Comparison of ENCODE assay signal across 16 cellular contexts in the genomic region with DNA sequence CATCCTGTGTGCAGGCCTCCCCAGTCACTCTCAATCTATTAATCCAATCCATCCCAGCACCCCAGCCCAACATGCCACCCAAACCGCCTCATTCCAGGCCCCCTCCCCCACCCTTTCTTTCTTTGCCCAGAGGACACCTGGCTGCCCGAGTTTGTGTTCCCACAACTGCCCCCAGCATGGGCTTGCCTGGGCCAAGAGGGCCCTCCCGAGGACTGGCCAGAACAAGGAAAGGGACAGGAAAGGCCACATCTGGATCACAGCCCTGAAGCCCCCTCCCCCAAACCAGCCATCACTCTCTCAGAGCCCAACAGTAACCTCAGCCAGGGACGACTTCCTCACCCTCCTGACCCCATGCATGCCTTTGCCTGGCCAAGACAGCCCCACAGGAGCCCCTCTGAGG. TPM values are rescaled to one million over a fixed set of nuclear protein-coding genes. Genes with fewer than 3 reads are reported as not detected.
DNase-seq lines count a peak whose midpoint lies in the region; ATAC-seq, FAIRE-seq and TF ChIP-seq lines count a peak whose summit lies in the region.
"Had no signal": no experiment of that assay in that cellular context is flagged by ENCODE, and none has a peak within 500 bp of the region (broad histone marks: within the 10 kb centered on the region; RNA-seq: fewer than 3 reads in every experiment).

No MANE protein-coding gene starts in this region.

- H2AK5ac ChIP-seq in H1 (ENCODE audit: low read depth, low read length): no peak overlapping the region

- peak overlapping the region; percentile 98 for H3K4me2 ChIP-seq in SK-N-SH
- H3K4me2 ChIP-seq in H1 (ENCODE audit: insufficient read depth in 1 of 2, low read depth in 2 of 2, low read length in 2 of 2): peak overlapping the region in 1 of 2 experiments; percentile 33; a peak in 1 of 4 replicates
- peak overlapping the region; percentile 60 for H3K4me2 ChIP-seq in neural progenitor cell

- H4K91ac ChIP-seq in H1 (replicated peaks; ENCODE audit: insufficient read length, low read length): no peak overlapping the region

- ATAC-seq in SK-N-SH treated with all-trans-retinoic acid at 6 μM for 48 hours: no peak
- ATAC-seq in upper lobe of right lung: no peak
- ATAC-seq in GM19463 (IDR thresholded peaks at IDR 0.05; ENCODE audit: unreplicated experiment): no peak
- ATAC-seq: activated T-cell treated with anti-CD3 and anti-CD28 coated beads, Interleukin-2, amount 50 U/mL, for 72 hours had no signal

- TF ChIP-seq CTCF in SK-N-SH (IDR thresholded peaks at IDR 0.05): no peak
- TF ChIP-seq CTCF in H1 (IDR thresholded peaks at IDR 0.05; ENCODE audit: control extremely low read depth in 1 of 3, insufficient read depth in 1 of 3, low read depth in 1 of 3, low read length in 3 of 3): no peak
- no peak for TF ChIP-seq CTCF in neural progenitor cell (IDR thresholded peaks at IDR 0.05)
- TF ChIP-seq CTCF in upper lobe of right lung (IDR thresholded peaks at IDR 0.05): no peak
- TF ChIP-seq CTCF in progenitor cell of endocrine pancreas (IDR thresholded peaks at IDR 0.05; ENCODE audit: unreplicated experiment): no peak

- 0 out of 2 replicates have a peak overlapping the region, but pooled peaks have one; percentile 34 for H2BK20ac ChIP-seq in H1 (ENCODE audit: low read length)

- H4K5ac ChIP-seq in H1 (ENCODE audit: insufficient read length, low read depth, low read length): no peak overlapping the region

- no peak for TF ChIP-seq POLR2A in H1 (IDR thresholded peaks at IDR 0.05; ENCODE audit: control extremely low read depth in 1 of 2, low read depth in 2 of 2, low read length in 2 of 2)

- H3K4me1 Mint-ChIP-seq in neural progenitor cell: peaks cover 54% of the 10 kb centered on the region
- peaks cover 3% of the 10 kb centered on the region for H3K4me1 Mint-ChIP-seq in progenitor cell of endocrine pancreas (ENCODE audit: low read depth)

- no peak overlapping the region for H2BK120ac ChIP-seq in H1 (replicated peaks; ENCODE audit: low read depth, low read length)

- TF ChIP-seq EP300 in SK-N-SH (IDR thresholded peaks at IDR 0.05; ENCODE audit: borderline replicate concordance in 1 of 2, low read depth in 1 of 2, low read length in 1 of 2): no peak
- TF ChIP-seq EP300 in H1 (IDR thresholded peaks at IDR 0.05; ENCODE audit: borderline replicate concordance in 1 of 2, low read depth in 2 of 2, low read length in 2 of 2): no peak

- peak overlapping the region; percentile 97; the same call in 1 of the 2 replicates for H2BK15ac ChIP-seq in H1 (ENCODE audit: low read length)

- no peaks in the 10 kb centered on the region for H3K79me1 ChIP-seq in H1 (ENCODE audit: low read depth, low read length)

- no peak overlapping the region for H3K23ac ChIP-seq in H1 (ENCODE audit: insufficient read length)

- no peak overlapping the region for H3K56ac ChIP-seq in H1 (replicated peaks; ENCODE audit: insufficient read length, low read depth, low read length)

- peak overlapping the region; percentile 48 for H3K18ac ChIP-seq in H1 (ENCODE audit: extremely low read depth, low read length)

- 0 out of 2 replicates have a peak, but pooled peaks have one; percentile 2 for TF ChIP-seq RAD21 in SK-N-SH (IDR thresholded peaks at IDR 0.05; ENCODE audit: low read length)
- no peak for TF ChIP-seq RAD21 in H1 (IDR thresholded peaks at IDR 0.05 in 1 of 2, conservative IDR thresholded peaks at IDR 0.05 in 1 of 2; ENCODE audit: low read depth in 2 of 2, low read length in 2 of 2)

- no peaks in the 10 kb centered on the region for H3K9me3 ChIP-seq in SK-N-SH
- no peaks in the 10 kb centered on the region for H3K9me3 ChIP-seq in H1 (ENCODE audit: insufficient read depth in 2 of 2, low read depth in 1 of 2, low read length in 1 of 2)
- H3K9me3 ChIP-seq in neural progenitor cell (ENCODE audit: low read depth): no peaks in the 10 kb centered on the region
- H3K9me3 ChIP-seq in upper lobe of right lung: no peaks in the 10 kb centered on the region

- no peak for FAIRE-seq in H1 (lab: Jason Lieb, UNC)

- H3K4me1 ChIP-seq in SK-N-SH (ENCODE audit: control insufficient read depth in 1 of 2, insufficient read depth in 2 of 2, low read depth in 1 of 2, low read length in 1 of 2) (peaks cover 54 to 65% of the 10 kb centered on the region in 2 experiments; a peak in 3 of 4 replicates), H1 (replicated peaks in 1 of 4; ENCODE audit: control insufficient read depth in 3 of 4, insufficient read depth in 4 of 4, low read length in 3 of 4) (peaks cover 0 to 26% (median 15%) of the 10 kb centered on the region in 4 experiments; a peak in 6 of 7 replicates), neural progenitor cell (peaks cover 22% of the 10 kb centered on the region), upper lobe of right lung (peaks cover 6% of the 10 kb centered on the region)

- H3K27ac Mint-ChIP-seq in neural progenitor cell (peak overlapping the region; percentile 83), progenitor cell of endocrine pancreas (no peak overlapping the region)
- H3K27ac Mint-ChIP-seq: activated T-cell treated with anti-CD3 and anti-CD28 coated beads, Interleukin-2, amount 50 U/mL, for 72 hours; stimulated activated naive CD8-positive, alpha-beta T cell treated with anti-CD3 and anti-CD28 coated beads, Interleukin-15, Interleukin-2, amounts not matched to agents 100 ng/mL and 50 ng/mL, for 24 hours; T-helper 1 cell treated with Interleukin-12 subunit alpha and Interleukin-12 subunit beta and Interleukin-4 antibody, amounts not matched to agents 30 μg/mL and 1 μg/mL, for 36 hours had no signal

- peak overlapping the region; percentile 69 for H3K4me3 Mint-ChIP-seq in neural progenitor cell
- no peak overlapping the region for H3K4me3 Mint-ChIP-seq in progenitor cell of endocrine pancreas (ENCODE audit: low read depth)
- H3K4me3 Mint-ChIP-seq: activated T-cell treated with anti-CD3 and anti-CD28 coated beads, Interleukin-2, amount 50 U/mL, for 72 hours; stimulated activated naive CD8-positive, alpha-beta T cell treated with anti-CD3 and anti-CD28 coated beads, Interleukin-15, Interleukin-2, amounts not matched to agents 100 ng/mL and 50 ng/mL, for 24 hours; T-helper 1 cell treated with Interleukin-12 subunit alpha and Interleukin-12 subunit beta and Interleukin-4 antibody, amounts not matched to agents 30 μg/mL and 1 μg/mL, for 36 hours had no signal

- H3F3A ChIP-seq in SK-N-SH (replicated peaks; ENCODE audit: insufficient read depth) (peaks cover 22% of the 10 kb centered on the region), neural progenitor cell (ENCODE audit: low read depth) (no peaks in the 10 kb centered on the region)

- H3K9ac ChIP-seq in SK-N-SH (peak overlapping the region; percentile 69), H1 (replicated peaks in 1 of 4; ENCODE audit: extremely low read depth in 1 of 4, low read depth in 3 of 4, low read length in 3 of 4) (no peak overlapping the region), neural progenitor cell (no peak overlapping the region)

- intact Hi-C loops in upper lobe of right lung (cut with DNase I): no loop called here

- H3K36me3 ChIP-seq in SK-N-SH (replicated peaks in 1 of 2; ENCODE audit: control insufficient read depth in 1 of 2, insufficient read depth in 2 of 2, low read length in 1 of 2): no peaks in the 10 kb centered on the region
- no peaks in the 10 kb centered on the region for H3K36me3 ChIP-seq in H1 (ENCODE audit: control insufficient read depth in 2 of 4, insufficient read depth in 4 of 4, low read length in 3 of 4)
- H3K36me3 ChIP-seq in neural progenitor cell: no peaks in the 10 kb centered on the region
- no peaks in the 10 kb centered on the region for H3K36me3 ChIP-seq in upper lobe of right lung

- H3K27me3 ChIP-seq in SK-N-SH (ENCODE audit: insufficient read depth) (no peaks in the 10 kb centered on the region), H1 (replicated peaks in 1 of 4; ENCODE audit: control insufficient read depth in 3 of 4, extremely low read depth in 1 of 4, insufficient read depth in 3 of 4, low read length in 3 of 4) (0 out of 7 replicates have a peak, but pooled peaks cover 0 to 2% (median 0%) of the 10 kb centered on the region in 4 experiments), neural progenitor cell (no peaks in the 10 kb centered on the region), upper lobe of right lung (no peaks in the 10 kb centered on the region)

- POLR2A ChIA-PET in SK-N-SH (lab: Yijun Ruan, JAX) (interaction anchor here (2.9 kb wide), 1 partner anchor 14 kb away, joined by 9 read pairs; no protein-coding TSS in a partner anchor), H1 (lab: Charles Lee; ENCODE audit: partially characterized antibody) (interaction anchor here (1.9 kb wide), 1 partner anchor 14 kb away, joined by 5 read pairs; no protein-coding TSS in a partner anchor)

- H2BK12ac ChIP-seq in H1 (ENCODE audit: low read depth, low read length): 0 out of 2 replicates have a peak overlapping the region, but pooled peaks have one; percentile 68

- peaks cover 90% of the 10 kb centered on the region for H3K79me2 ChIP-seq in SK-N-SH (ENCODE audit: insufficient read depth)
- H3K79me2 ChIP-seq in H1 (ENCODE audit: control insufficient read depth in 1 of 2, insufficient read depth in 2 of 2, low read length in 2 of 2): no peaks in the 10 kb centered on the region
- no peaks in the 10 kb centered on the region for H3K79me2 ChIP-seq in neural progenitor cell (ENCODE audit: low read depth)

- H3K9me3 Mint-ChIP-seq in neural progenitor cell: no peaks in the 10 kb centered on the region
- H3K9me3 Mint-ChIP-seq in progenitor cell of endocrine pancreas (ENCODE audit: low read depth): no peaks in the 10 kb centered on the region
- H3K9me3 Mint-ChIP-seq: activated T-cell treated with anti-CD3 and anti-CD28 coated beads, Interleukin-2, amount 50 U/mL, for 72 hours; stimulated activated naive CD8-positive, alpha-beta T cell treated with anti-CD3 and anti-CD28 coated beads, Interleukin-15, Interleukin-2, amounts not matched to agents 100 ng/mL and 50 ng/mL, for 24 hours; T-helper 1 cell treated with Interleukin-12 subunit alpha and Interleukin-12 subunit beta and Interleukin-4 antibody, amounts not matched to agents 30 μg/mL and 1 μg/mL, for 36 hours had no signal

- no peak overlapping the region for H3K14ac ChIP-seq in H1 (ENCODE audit: insufficient read length)

- 27% methylated on average over 3 of the region's 4 CpGs for WGBS in SK-N-SH (ENCODE audit: low lambda C conversion rate)
- 64% methylated on average over 4 of the region's 4 CpGs; no CpG with 5 or more reads in 1 of the 2 experiments for WGBS in H1 (ENCODE audit: extremely low coverage in 1 of 2, insufficient coverage in 1 of 2, insufficient read length in 1 of 2, insufficient replicate concordance in 2 of 2, low coverage in 1 of 2, low lambda C conversion rate in 2 of 2, missing lambda C conversion rate in 1 of 2), 2 experiments

- H3K23me2 ChIP-seq in H1 (ENCODE audit: low read depth, low read length): no peaks in the 10 kb centered on the region; the same call in 1 of the 2 replicates

- H2AFZ ChIP-seq in SK-N-SH (ENCODE audit: low read depth) (no peak overlapping the region), H1 (ENCODE audit: low read length) (no peak overlapping the region), neural progenitor cell (replicated peaks) (peak overlapping the region; percentile 34)

- peaks cover 6% of the 10 kb centered on the region for H3K27me3 Mint-ChIP-seq in neural progenitor cell (ENCODE audit: insufficient read depth, low read depth)
- peaks cover 38% of the 10 kb centered on the region for H3K27me3 Mint-ChIP-seq in progenitor cell of endocrine pancreas

- H3K9me2 ChIP-seq in SK-N-SH: no peaks in the 10 kb centered on the region

- H3K36me3 Mint-ChIP-seq in neural progenitor cell (no peaks in the 10 kb centered on the region), progenitor cell of endocrine pancreas (ENCODE audit: insufficient read depth) (no peaks in the 10 kb centered on the region)

- no peak overlapping the region; the same call in 1 of the 2 replicates for H4K8ac ChIP-seq in H1 (ENCODE audit: extremely low read depth, insufficient read depth, low read length)

- H4K20me1 ChIP-seq in SK-N-SH (ENCODE audit: insufficient read depth): peaks cover 35% of the 10 kb centered on the region
- no peaks in the 10 kb centered on the region for H4K20me1 ChIP-seq in H1 (replicated peaks in 1 of 2; ENCODE audit: control insufficient read depth in 1 of 2, insufficient read depth in 2 of 2, low read length in 2 of 2)
- no peaks in the 10 kb centered on the region for H4K20me1 ChIP-seq in neural progenitor cell (ENCODE audit: low read depth)

- CTCF ChIA-PET in SK-N-SH (lab: Yijun Ruan, JAX) (interaction anchor here (1.0 to 30.4 kb wide), 7 partner anchors 8 to 208 kb away, joined by 3 to 666 read pairs (median 9); no protein-coding TSS in a partner anchor), H1 (lab: Charles Lee; ENCODE audit: partially characterized antibody) (interaction anchor here (1.0 to 22.4 kb wide), 9 partner anchors 10 to 216 kb away, joined by 4 to 480 read pairs (median 7); no protein-coding TSS in a partner anchor)

- H3K4me3 ChIP-seq in SK-N-SH (ENCODE audit: low read depth in 2 of 2, low read length in 1 of 2) (peak overlapping the region; percentile 48 to 69), H1 (ENCODE audit: extremely low read depth in 1 of 4, insufficient read depth in 2 of 4, low read depth in 3 of 4, low read length in 4 of 4) (no peak overlapping the region), neural progenitor cell (no peak overlapping the region), upper lobe of right lung (peak overlapping the region; percentile 35)

- no peak overlapping the region for H3K4ac ChIP-seq in H1 (replicated peaks; ENCODE audit: insufficient read length, low read depth, low read length)

- H3K27ac ChIP-seq in SK-N-SH (ENCODE audit: low read depth in 2 of 2, low read length in 1 of 2) (peak overlapping the region; percentile 86 to 98; a peak in 2 of 4 replicates), H1 (ENCODE audit: low read depth, low read length) (no peak overlapping the region), neural progenitor cell (no peak overlapping the region), upper lobe of right lung (no peak overlapping the region)
- H3K27ac ChIP-seq: 22Rv1 had no signal

- H2BK5ac ChIP-seq in H1 (ENCODE audit: low read depth, low read length): no peak overlapping the region

- DNase-seq in SK-N-SH (peak; percentile 61), H1 (ENCODE audit: low read depth in 1 of 2, low spot score in 2 of 2) (no peak), neural progenitor cell (ENCODE audit: low spot score) (no peak), upper lobe of right lung (no peak), GOT3 (lab: John Stamatoyannopoulos, UW) (no peak), progenitor cell of endocrine pancreas (ENCODE audit: low spot score, unreplicated experiment) (no peak)
- DNase-seq: activated CD4-positive, alpha-beta T cell treated with anti-CD3 and anti-CD28 coated beads for 4 hours; activated T-cell treated with anti-CD3 and anti-CD28 coated beads, Interleukin-2, amount 50 U/mL, for 72 hours; midbrain; MV-4-11; retina had no signal

RNA-seq across cellular contexts. Expression of a gene that starts 1.2 kb away (rescaled TPM):
- 10.5 and 12.1 TPM in 2 replicates for polyA plus RNA-seq in SK-N-SH (2012; rRNA removed)
- polyA plus RNA-seq in SK-N-SH (2012; cell fraction: cytosol; rRNA removed): 7.1 and 10.2 TPM in 2 replicates
- 34.1 and 40.8 TPM in 2 replicates for polyA plus RNA-seq in SK-N-SH (2012; cell fraction: nucleus; rRNA removed)
- 4.8 and 5.1 TPM in 2 replicates for total RNA-seq in H1 (2021; fragmentation: NEBNext Ultra II Directional; extraction: Animal tissue kit (Norgen Biotek cat#: 25700))
- polyA plus RNA-seq in H1 (2011; rRNA removed): 1.5 and 1.9 TPM in 2 replicates
- polyA plus RNA-seq in H1 (2011; cell fraction: cytosol; rRNA removed): 1.3 TPM
- polyA plus RNA-seq in H1 (2011; cell fraction: nucleus; rRNA removed): 7.3 TPM
- polyA plus RNA-seq in H1 (2012, experiment 1 of 2): 2.0 to 2.7 TPM (median 2.3 TPM) in 4 replicates
- 1.1 TPM for polyA plus RNA-seq in H1 (2012, experiment 2 of 2)
- polyA plus RNA-seq in H1 (2013, experiment 1 of 2): 1.9 TPM
- 2.0 TPM for polyA plus RNA-seq in H1 (2013, experiment 2 of 2)
- 11.6 and 19.6 TPM in 2 replicates for polyA minus RNA-seq in H1 (2011; rRNA and poly(A)+ RNA removed)
- polyA minus RNA-seq in H1 (2011; cell fraction: cytosol; rRNA and poly(A)+ RNA removed): 4.1 TPM
- 15.0 TPM for polyA minus RNA-seq in H1 (2011; cell fraction: nucleus; rRNA and poly(A)+ RNA removed)
- total RNA-seq in neural progenitor cell (ENCODE audit: low replicate concordance): 0.24 and 2.3 TPM in 2 replicates
- total RNA-seq in upper lobe of right lung: 669 TPM
- 7.7 and 7.9 TPM in 2 replicates for total RNA-seq in progenitor cell of endocrine pancreas

Comparison
In these comparisons a context has a peak if more than half of its experiments do, and no peak if none do; other contexts are left out.
1. H3K27ac ChIP-seq: peak in SK-N-SH (2 of 2); none in H1 (single experiment), neural progenitor cell (single experiment) and upper lobe of right lung (single experiment).
2. H3K4me3 ChIP-seq: peak in SK-N-SH (2 of 2) and upper lobe of right lung (single experiment); none in H1 (0 of 4) and neural progenitor cell (single experiment).
3. RNA of a gene that starts 1.2 kb away (total RNA-seq): 669 TPM in upper lobe of right lung (single experiment); 7.7 to 7.9 TPM in progenitor cell of endocrine pancreas, 4.8 to 5.1 TPM in H1 and 0.24 to 2.3 TPM in neural progenitor cell; every median in the first group is over 10 times any median in the second.